Comparison of ENCODE assay signal across 1 cellular context in the genomic region with DNA sequence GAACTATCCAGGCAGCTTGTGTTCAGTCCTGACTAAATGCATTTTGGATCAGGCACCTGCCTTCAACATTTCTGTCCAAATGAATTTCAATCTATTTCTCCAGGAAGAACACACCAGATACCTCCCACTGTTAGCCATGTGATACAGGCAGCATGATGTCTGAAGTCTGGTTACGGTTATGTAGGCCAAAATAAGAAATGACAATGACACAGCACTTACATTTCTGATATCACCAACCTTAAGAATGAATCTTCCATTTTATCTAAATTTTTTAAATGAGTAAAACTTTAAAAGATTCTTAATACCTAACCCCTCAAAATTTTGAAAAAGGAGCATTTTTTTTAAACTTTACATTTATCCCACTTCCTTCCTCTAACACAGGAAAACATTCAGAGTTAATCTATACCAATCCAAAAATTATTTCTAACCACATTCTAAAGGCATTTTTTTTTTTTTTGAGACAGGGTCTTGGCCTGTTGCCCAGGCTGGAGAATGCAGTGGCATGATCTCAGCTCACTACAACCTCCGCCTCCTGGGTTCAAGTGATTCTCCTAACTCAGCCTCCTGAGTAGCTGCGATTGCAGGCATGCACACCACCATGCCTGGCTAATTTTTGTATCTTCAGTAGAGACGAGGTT.
TF ChIP-seq lines count a peak whose summit lies in the region.

A gene with protein sequence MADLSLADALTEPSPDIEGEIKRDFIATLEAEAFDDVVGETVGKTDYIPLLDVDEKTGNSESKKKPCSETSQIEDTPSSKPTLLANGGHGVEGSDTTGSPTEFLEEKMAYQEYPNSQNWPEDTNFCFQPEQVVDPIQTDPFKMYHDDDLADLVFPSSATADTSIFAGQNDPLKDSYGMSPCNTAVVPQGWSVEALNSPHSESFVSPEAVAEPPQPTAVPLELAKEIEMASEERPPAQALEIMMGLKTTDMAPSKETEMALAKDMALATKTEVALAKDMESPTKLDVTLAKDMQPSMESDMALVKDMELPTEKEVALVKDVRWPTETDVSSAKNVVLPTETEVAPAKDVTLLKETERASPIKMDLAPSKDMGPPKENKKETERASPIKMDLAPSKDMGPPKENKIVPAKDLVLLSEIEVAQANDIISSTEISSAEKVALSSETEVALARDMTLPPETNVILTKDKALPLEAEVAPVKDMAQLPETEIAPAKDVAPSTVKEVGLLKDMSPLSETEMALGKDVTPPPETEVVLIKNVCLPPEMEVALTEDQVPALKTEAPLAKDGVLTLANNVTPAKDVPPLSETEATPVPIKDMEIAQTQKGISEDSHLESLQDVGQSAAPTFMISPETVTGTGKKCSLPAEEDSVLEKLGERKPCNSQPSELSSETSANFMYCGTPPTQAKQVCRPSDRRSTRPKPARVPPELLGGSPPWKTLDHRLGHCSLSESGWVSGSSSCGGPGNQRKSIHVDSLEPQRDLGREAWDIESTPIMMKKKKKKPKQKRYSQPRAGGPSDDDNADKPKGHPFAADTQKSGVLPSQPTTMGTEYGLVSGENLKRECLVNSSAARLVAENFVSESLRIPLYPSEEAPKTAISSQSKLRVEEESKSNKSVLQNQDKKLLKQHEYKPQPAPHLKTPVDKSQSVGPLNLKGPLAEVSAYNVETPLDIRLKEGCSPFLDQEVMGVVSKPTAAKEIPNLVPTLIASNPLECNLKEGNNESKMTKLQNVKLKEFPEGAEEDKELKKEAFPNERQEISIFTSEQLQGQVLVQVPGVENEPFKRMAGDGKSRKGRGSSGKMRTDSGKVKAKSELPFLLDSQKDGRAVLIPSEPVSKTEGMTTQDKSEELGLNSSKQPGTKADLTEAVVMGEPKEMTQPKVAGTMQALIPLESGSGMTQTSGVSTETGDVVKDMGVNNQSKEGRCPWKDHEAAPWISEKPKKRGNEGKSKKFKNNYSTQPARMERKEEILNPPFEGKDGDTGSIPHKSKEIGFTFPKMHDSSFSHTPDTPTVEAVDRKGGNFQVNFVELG (N-terminal part only) (minus strand): TSS at position 81 of the 638 bp plus-strand sequence. CDS start 17,556 bp downstream, outside the sequence.

TF ChIP-seq in K562, 482 proteins besides CTCF, POLR2A, EP300 and RAD21 (continued from another document and continues in another):
- TF ChIP-seq, protein P1, sequence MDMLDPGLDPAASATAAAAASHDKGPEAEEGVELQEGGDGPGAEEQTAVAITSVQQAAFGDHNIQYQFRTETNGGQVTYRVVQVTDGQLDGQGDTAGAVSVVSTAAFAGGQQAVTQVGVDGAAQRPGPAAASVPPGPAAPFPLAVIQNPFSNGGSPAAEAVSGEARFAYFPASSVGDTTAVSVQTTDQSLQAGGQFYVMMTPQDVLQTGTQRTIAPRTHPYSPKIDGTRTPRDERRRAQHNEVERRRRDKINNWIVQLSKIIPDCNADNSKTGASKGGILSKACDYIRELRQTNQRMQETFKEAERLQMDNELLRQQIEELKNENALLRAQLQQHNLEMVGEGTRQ (CRISPR knock-in tag; IDR thresholded peaks at IDR 0.05) = peak; percentile 54
- TF ChIP-seq SRSF3 (IDR thresholded peaks at IDR 0.05; ENCODE audit: insufficient read depth, low read length) (no peak), GATAD2B (IDR thresholded peaks at IDR 0.05; ENCODE audit: borderline replicate concordance) (no peak), LEF1 (IDR thresholded peaks at IDR 0.05) (0 out of 2 replicates have a peak, but pooled peaks have one; percentile 47), ZNF436 (CRISPR knock-in tag; IDR thresholded peaks at IDR 0.05) (no peak), XRCC4 (IDR thresholded peaks at IDR 0.05; ENCODE audit: extremely low read depth, insufficient read depth, insufficient read length) (no peak), POLR2H (tag; IDR thresholded peaks at IDR 0.05; ENCODE audit: low read depth) (0 out of 2 replicates have a peak, but pooled peaks have one; percentile 11)
- TF ChIP-seq, protein P2, sequence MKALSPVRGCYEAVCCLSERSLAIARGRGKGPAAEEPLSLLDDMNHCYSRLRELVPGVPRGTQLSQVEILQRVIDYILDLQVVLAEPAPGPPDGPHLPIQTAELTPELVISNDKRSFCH (CRISPR knock-in tag; IDR thresholded peaks at IDR 0.05) = no peak
- TF ChIP-seq, protein P2 (tag; IDR thresholded peaks at IDR 0.05) = no peak
- TF ChIP-seq, protein P3, sequence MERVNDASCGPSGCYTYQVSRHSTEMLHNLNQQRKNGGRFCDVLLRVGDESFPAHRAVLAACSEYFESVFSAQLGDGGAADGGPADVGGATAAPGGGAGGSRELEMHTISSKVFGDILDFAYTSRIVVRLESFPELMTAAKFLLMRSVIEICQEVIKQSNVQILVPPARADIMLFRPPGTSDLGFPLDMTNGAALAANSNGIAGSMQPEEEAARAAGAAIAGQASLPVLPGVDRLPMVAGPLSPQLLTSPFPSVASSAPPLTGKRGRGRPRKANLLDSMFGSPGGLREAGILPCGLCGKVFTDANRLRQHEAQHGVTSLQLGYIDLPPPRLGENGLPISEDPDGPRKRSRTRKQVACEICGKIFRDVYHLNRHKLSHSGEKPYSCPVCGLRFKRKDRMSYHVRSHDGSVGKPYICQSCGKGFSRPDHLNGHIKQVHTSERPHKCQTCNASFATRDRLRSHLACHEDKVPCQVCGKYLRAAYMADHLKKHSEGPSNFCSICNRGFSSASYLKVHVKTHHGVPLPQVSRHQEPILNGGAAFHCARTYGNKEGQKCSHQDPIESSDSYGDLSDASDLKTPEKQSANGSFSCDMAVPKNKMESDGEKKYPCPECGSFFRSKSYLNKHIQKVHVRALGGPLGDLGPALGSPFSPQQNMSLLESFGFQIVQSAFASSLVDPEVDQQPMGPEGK (CRISPR knock-in tag; IDR thresholded peaks at IDR 0.05; ENCODE audit: borderline replicate concordance) = no peak
- TF ChIP-seq, protein P4, sequence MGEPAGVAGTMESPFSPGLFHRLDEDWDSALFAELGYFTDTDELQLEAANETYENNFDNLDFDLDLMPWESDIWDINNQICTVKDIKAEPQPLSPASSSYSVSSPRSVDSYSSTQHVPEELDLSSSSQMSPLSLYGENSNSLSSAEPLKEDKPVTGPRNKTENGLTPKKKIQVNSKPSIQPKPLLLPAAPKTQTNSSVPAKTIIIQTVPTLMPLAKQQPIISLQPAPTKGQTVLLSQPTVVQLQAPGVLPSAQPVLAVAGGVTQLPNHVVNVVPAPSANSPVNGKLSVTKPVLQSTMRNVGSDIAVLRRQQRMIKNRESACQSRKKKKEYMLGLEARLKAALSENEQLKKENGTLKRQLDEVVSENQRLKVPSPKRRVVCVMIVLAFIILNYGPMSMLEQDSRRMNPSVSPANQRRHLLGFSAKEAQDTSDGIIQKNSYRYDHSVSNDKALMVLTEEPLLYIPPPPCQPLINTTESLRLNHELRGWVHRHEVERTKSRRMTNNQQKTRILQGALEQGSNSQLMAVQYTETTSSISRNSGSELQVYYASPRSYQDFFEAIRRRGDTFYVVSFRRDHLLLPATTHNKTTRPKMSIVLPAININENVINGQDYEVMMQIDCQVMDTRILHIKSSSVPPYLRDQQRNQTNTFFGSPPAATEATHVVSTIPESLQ (CRISPR knock-in tag; IDR thresholded peaks at IDR 0.05) = no peak
- TF ChIP-seq, protein P5, sequence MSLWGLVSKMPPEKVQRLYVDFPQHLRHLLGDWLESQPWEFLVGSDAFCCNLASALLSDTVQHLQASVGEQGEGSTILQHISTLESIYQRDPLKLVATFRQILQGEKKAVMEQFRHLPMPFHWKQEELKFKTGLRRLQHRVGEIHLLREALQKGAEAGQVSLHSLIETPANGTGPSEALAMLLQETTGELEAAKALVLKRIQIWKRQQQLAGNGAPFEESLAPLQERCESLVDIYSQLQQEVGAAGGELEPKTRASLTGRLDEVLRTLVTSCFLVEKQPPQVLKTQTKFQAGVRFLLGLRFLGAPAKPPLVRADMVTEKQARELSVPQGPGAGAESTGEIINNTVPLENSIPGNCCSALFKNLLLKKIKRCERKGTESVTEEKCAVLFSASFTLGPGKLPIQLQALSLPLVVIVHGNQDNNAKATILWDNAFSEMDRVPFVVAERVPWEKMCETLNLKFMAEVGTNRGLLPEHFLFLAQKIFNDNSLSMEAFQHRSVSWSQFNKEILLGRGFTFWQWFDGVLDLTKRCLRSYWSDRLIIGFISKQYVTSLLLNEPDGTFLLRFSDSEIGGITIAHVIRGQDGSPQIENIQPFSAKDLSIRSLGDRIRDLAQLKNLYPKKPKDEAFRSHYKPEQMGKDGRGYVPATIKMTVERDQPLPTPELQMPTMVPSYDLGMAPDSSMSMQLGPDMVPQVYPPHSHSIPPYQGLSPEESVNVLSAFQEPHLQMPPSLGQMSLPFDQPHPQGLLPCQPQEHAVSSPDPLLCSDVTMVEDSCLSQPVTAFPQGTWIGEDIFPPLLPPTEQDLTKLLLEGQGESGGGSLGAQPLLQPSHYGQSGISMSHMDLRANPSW (CRISPR knock-in tag; IDR thresholded peaks at IDR 0.05) = no peak
- TF ChIP-seq, protein P6, sequence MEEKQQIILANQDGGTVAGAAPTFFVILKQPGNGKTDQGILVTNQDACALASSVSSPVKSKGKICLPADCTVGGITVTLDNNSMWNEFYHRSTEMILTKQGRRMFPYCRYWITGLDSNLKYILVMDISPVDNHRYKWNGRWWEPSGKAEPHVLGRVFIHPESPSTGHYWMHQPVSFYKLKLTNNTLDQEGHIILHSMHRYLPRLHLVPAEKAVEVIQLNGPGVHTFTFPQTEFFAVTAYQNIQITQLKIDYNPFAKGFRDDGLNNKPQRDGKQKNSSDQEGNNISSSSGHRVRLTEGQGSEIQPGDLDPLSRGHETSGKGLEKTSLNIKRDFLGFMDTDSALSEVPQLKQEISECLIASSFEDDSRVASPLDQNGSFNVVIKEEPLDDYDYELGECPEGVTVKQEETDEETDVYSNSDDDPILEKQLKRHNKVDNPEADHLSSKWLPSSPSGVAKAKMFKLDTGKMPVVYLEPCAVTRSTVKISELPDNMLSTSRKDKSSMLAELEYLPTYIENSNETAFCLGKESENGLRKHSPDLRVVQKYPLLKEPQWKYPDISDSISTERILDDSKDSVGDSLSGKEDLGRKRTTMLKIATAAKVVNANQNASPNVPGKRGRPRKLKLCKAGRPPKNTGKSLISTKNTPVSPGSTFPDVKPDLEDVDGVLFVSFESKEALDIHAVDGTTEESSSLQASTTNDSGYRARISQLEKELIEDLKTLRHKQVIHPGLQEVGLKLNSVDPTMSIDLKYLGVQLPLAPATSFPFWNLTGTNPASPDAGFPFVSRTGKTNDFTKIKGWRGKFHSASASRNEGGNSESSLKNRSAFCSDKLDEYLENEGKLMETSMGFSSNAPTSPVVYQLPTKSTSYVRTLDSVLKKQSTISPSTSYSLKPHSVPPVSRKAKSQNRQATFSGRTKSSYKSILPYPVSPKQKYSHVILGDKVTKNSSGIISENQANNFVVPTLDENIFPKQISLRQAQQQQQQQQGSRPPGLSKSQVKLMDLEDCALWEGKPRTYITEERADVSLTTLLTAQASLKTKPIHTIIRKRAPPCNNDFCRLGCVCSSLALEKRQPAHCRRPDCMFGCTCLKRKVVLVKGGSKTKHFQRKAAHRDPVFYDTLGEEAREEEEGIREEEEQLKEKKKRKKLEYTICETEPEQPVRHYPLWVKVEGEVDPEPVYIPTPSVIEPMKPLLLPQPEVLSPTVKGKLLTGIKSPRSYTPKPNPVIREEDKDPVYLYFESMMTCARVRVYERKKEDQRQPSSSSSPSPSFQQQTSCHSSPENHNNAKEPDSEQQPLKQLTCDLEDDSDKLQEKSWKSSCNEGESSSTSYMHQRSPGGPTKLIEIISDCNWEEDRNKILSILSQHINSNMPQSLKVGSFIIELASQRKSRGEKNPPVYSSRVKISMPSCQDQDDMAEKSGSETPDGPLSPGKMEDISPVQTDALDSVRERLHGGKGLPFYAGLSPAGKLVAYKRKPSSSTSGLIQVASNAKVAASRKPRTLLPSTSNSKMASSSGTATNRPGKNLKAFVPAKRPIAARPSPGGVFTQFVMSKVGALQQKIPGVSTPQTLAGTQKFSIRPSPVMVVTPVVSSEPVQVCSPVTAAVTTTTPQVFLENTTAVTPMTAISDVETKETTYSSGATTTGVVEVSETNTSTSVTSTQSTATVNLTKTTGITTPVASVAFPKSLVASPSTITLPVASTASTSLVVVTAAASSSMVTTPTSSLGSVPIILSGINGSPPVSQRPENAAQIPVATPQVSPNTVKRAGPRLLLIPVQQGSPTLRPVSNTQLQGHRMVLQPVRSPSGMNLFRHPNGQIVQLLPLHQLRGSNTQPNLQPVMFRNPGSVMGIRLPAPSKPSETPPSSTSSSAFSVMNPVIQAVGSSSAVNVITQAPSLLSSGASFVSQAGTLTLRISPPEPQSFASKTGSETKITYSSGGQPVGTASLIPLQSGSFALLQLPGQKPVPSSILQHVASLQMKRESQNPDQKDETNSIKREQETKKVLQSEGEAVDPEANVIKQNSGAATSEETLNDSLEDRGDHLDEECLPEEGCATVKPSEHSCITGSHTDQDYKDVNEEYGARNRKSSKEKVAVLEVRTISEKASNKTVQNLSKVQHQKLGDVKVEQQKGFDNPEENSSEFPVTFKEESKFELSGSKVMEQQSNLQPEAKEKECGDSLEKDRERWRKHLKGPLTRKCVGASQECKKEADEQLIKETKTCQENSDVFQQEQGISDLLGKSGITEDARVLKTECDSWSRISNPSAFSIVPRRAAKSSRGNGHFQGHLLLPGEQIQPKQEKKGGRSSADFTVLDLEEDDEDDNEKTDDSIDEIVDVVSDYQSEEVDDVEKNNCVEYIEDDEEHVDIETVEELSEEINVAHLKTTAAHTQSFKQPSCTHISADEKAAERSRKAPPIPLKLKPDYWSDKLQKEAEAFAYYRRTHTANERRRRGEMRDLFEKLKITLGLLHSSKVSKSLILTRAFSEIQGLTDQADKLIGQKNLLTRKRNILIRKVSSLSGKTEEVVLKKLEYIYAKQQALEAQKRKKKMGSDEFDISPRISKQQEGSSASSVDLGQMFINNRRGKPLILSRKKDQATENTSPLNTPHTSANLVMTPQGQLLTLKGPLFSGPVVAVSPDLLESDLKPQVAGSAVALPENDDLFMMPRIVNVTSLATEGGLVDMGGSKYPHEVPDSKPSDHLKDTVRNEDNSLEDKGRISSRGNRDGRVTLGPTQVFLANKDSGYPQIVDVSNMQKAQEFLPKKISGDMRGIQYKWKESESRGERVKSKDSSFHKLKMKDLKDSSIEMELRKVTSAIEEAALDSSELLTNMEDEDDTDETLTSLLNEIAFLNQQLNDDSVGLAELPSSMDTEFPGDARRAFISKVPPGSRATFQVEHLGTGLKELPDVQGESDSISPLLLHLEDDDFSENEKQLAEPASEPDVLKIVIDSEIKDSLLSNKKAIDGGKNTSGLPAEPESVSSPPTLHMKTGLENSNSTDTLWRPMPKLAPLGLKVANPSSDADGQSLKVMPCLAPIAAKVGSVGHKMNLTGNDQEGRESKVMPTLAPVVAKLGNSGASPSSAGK (IDR thresholded peaks at IDR 0.05) = peak; percentile 52; the same call in 1 of the 2 replicates
- TF ChIP-seq, protein P7, sequence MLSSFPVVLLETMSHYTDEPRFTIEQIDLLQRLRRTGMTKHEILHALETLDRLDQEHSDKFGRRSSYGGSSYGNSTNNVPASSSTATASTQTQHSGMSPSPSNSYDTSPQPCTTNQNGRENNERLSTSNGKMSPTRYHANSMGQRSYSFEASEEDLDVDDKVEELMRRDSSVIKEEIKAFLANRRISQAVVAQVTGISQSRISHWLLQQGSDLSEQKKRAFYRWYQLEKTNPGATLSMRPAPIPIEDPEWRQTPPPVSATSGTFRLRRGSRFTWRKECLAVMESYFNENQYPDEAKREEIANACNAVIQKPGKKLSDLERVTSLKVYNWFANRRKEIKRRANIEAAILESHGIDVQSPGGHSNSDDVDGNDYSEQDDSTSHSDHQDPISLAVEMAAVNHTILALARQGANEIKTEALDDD (IDR thresholded peaks at IDR 0.05) = peak; percentile 32; the same call in 1 of the 2 replicates
